Comparison of ENCODE assay signal across 8 cellular contexts in the genomic region with DNA sequence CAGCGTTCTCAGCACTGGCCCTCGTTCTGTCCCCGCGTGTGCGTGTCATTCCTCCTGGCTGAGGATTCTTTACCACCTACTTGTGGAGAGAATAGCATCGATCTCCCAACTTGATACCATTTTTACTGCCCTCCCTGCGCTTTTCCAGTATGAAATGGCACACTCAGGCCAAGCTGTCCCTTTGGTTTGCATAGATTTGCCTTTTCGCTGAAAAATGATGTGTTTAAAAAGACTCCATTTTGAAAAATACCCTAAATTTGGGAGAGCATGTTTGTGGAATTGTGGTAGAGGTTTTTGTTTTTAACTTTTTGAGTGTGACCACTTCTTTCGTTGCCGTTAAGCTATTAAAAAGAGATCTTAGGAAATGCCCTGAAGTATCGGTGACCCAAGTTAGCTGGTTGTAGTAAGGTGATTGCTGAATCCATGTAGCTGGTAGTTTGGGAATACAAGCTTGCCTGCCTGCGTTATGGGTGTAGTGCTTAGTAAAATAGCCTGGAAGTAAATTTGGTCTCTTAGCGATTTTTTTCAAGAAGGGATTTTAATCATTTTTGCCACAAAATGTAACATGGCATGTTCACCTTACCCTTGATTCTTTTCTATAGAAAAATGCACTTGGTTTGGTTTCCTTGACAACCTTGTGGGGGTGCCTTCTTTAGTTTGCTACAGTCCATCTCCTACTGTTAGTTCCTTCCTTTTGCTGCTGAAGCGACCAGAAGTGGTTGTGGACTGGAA. TPM values are rescaled to one million over a fixed set of nuclear protein-coding genes. Genes with fewer than 3 reads are reported as not detected.
A peak's percentile ranks its signal among the peaks of the same experiment; 100 is the strongest.
DNase-seq lines count a peak whose midpoint lies in the region; ATAC-seq, FAIRE-seq and TF ChIP-seq lines count a peak whose summit lies in the region.

No MANE protein-coding gene starts in this region.

- DNase-seq in A673 (ENCODE audit: low spot score): no peak
- DNase-seq in GM18507 (ENCODE audit: extremely low spot score, insufficient read length, low read depth): no peak
- DNase-seq in nephron progenitor cell: no peak
- DNase-seq in epidermal melanocyte (ENCODE audit: insufficient read length, low spot score): no peak
- no peak for DNase-seq in AG08395 (ENCODE audit: low spot score)

- CTCF ChIA-PET in A673 (lab: Charles Lee): no interaction called here

- no peaks in the 10 kb centered on the region for H3K4me1 ChIP-seq in A673 (ENCODE audit: insufficient read depth, low read length, poor library complexity, severe bottlenecking)
- H3K4me1 ChIP-seq in OCI-LY3 (ENCODE audit: low read length): peaks cover 14% of the 10 kb centered on the region
- H3K4me1 ChIP-seq in duodenal mucosa (ENCODE audit: control insufficient read depth in 1 of 2, insufficient read depth in 2 of 2, low read length in 2 of 2): peaks cover 11 to 12% of the 10 kb centered on the region in 2 donors

- H3K36me3 ChIP-seq in A673 (ENCODE audit: insufficient read depth, low read length, poor library complexity, severe bottlenecking): no peaks in the 10 kb centered on the region
- peaks cover 7% of the 10 kb centered on the region for H3K36me3 ChIP-seq in OCI-LY3 (replicated peaks; ENCODE audit: low read depth, low read length)
- no peaks in the 10 kb centered on the region for H3K36me3 ChIP-seq in duodenal mucosa (ENCODE audit: control insufficient read depth in 1 of 2, insufficient read depth in 2 of 2, low read length in 2 of 2)

- intact Hi-C loops in A673 (cut with micrococcal nuclease; ENCODE audit: unreplicated experiment): no loop called here

- no peaks in the 10 kb centered on the region for H3K9me3 Mint-ChIP-seq in nephron progenitor cell

- H4K20me1 ChIP-seq in OCI-LY3 (ENCODE audit: insufficient read depth, low read length): peaks cover 9% of the 10 kb centered on the region

- ATAC-seq in HG03097 (IDR thresholded peaks at IDR 0.05; ENCODE audit: low FRiP score, unreplicated experiment): no peak

- H3K27me3 ChIP-seq in A673 (replicated peaks; ENCODE audit: insufficient read depth, low read depth, low read length, poor library complexity) (no peaks in the 10 kb centered on the region), OCI-LY3 (ENCODE audit: low read depth, low read length) (no peaks in the 10 kb centered on the region), duodenal mucosa (ENCODE audit: control insufficient read depth in 1 of 2, insufficient read depth in 2 of 2, low read length in 2 of 2) (no peaks in the 10 kb centered on the region)

- H3K27me3 Mint-ChIP-seq in nephron progenitor cell (ENCODE audit: low read depth, poor library complexity): peaks cover 27% of the 10 kb centered on the region

- peak overlapping the region; percentile 92 for H3K4me2 ChIP-seq in OCI-LY3 (ENCODE audit: low read length)

- POLR2A ChIA-PET in A673 (lab: Charles Lee; ENCODE audit: low non-redundant PET): no interaction called here

- H2AFZ ChIP-seq in OCI-LY3 (ENCODE audit: low read depth, low read length): no peak overlapping the region

- BruUV-seq in A673 (replicated peaks; lab: Mats Ljungman, UMichigan): TSS peak; percentile 72

- peak overlapping the region; percentile 86 for H3K9ac ChIP-seq in OCI-LY3 (ENCODE audit: low read length)
- H3K9ac ChIP-seq in duodenal mucosa (ENCODE audit: low read depth in 1 of 2, low read length in 2 of 2): peak overlapping the region; percentile 77 to 89

- peaks cover 27% of the 10 kb centered on the region for H3K79me2 ChIP-seq in OCI-LY3 (ENCODE audit: low read length)

- H3K4me3 ChIP-seq in A673 (ENCODE audit: low read depth, low read length, poor library complexity, severe bottlenecking) (peak overlapping the region; percentile 97), OCI-LY3 (ENCODE audit: low read length) (peak overlapping the region; percentile 86), duodenal mucosa (ENCODE audit: low read depth in 1 of 2, low read length in 2 of 2) (peak overlapping the region; percentile 88 to 89)

- TF ChIP-seq CTCF in A673 (conservative IDR thresholded peaks at IDR 0.05; ENCODE audit: low read depth, low read length): no peak
- TF ChIP-seq CTCF in OCI-LY3 (IDR thresholded peaks at IDR 0.05; ENCODE audit: low read depth, low read length): no peak
- no peak for TF ChIP-seq CTCF in nephron progenitor cell (IDR thresholded peaks at IDR 0.05)

- H3K27ac ChIP-seq in A673 (ENCODE audit: low read depth, low read length, poor library complexity, severe bottlenecking) (peak overlapping the region; percentile 96), OCI-LY3 (ENCODE audit: low read length) (peak overlapping the region; percentile 27), duodenal mucosa (ENCODE audit: low read depth, low read length) (no peak overlapping the region)

- no peaks in the 10 kb centered on the region for H3K9me3 ChIP-seq in A673 (ENCODE audit: low read depth, low read length, poor library complexity, severe bottlenecking)
- no peaks in the 10 kb centered on the region for H3K9me3 ChIP-seq in OCI-LY3 (ENCODE audit: insufficient read depth, low read length)
- no peaks in the 10 kb centered on the region for H3K9me3 ChIP-seq in duodenal mucosa (ENCODE audit: control insufficient read depth in 1 of 2, low read length in 2 of 2)

- peak overlapping the region; percentile 28 for H3K27ac Mint-ChIP-seq in nephron progenitor cell

- H3K4me1 Mint-ChIP-seq in nephron progenitor cell: peaks cover 16% of the 10 kb centered on the region

- H3K36me3 Mint-ChIP-seq in nephron progenitor cell (ENCODE audit: low read depth): no peaks in the 10 kb centered on the region

- FAIRE-seq in GM18507 (lab: Jason Lieb, UNC): peak; percentile 29

- H3K4me3 Mint-ChIP-seq in nephron progenitor cell: peak overlapping the region; percentile 92

RNA-seq across cellular contexts. Expression of gene ACTR3B, which starts 1.0 kb away (rescaled TPM):
- total RNA-seq in A673 (2021): 19.7 and 19.9 TPM in 2 replicates
